ENCODE assay signal across 1 cellular context in genomic region chr3:196632033-196632751, GRCh38.
TF ChIP-seq lines count a peak whose summit lies in the region.

No MANE protein-coding gene starts in this region.

TF ChIP-seq in K562, 482 proteins besides CTCF, POLR2A, EP300 and RAD21 (continued from another document and continues in another):
- TF ChIP-seq, protein P1, sequence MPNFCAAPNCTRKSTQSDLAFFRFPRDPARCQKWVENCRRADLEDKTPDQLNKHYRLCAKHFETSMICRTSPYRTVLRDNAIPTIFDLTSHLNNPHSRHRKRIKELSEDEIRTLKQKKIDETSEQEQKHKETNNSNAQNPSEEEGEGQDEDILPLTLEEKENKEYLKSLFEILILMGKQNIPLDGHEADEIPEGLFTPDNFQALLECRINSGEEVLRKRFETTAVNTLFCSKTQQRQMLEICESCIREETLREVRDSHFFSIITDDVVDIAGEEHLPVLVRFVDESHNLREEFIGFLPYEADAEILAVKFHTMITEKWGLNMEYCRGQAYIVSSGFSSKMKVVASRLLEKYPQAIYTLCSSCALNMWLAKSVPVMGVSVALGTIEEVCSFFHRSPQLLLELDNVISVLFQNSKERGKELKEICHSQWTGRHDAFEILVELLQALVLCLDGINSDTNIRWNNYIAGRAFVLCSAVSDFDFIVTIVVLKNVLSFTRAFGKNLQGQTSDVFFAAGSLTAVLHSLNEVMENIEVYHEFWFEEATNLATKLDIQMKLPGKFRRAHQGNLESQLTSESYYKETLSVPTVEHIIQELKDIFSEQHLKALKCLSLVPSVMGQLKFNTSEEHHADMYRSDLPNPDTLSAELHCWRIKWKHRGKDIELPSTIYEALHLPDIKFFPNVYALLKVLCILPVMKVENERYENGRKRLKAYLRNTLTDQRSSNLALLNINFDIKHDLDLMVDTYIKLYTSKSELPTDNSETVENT (CRISPR knock-in tag; IDR thresholded peaks at IDR 0.05), result peak; percentile 32; the same call in 1 of the 2 replicates
- TF ChIP-seq TAF1 (IDR thresholded peaks at IDR 0.05; ENCODE audit: control insufficient read depth, extremely low read depth, insufficient read depth, low read length, severe bottlenecking), result peak; percentile 85
- no peak for TF ChIP-seq ZNF354B (CRISPR knock-in tag; IDR thresholded peaks at IDR 0.05)
- peak; percentile 21; the same call in 1 of the 2 replicates for TF ChIP-seq ZBTB17 (CRISPR knock-in tag; IDR thresholded peaks at IDR 0.05)
- no peak for TF ChIP-seq ZNF77 (CRISPR knock-in tag; IDR thresholded peaks at IDR 0.05)
- no peak for TF ChIP-seq HOMEZ (CRISPR knock-in tag; IDR thresholded peaks at IDR 0.05)
- no peak for TF ChIP-seq ZNF232 (CRISPR knock-in tag; IDR thresholded peaks at IDR 0.05)
- no peak for TF ChIP-seq CEBPZ (IDR thresholded peaks at IDR 0.05; ENCODE audit: borderline replicate concordance, low read depth, low read length)
- TF ChIP-seq NR2C2 (CRISPR knock-in tag; IDR thresholded peaks at IDR 0.05), result no peak; the same call in 1 of the 2 replicates
- TF ChIP-seq NR2C2 (tag; IDR thresholded peaks at IDR 0.05), result peak; percentile 92
- TF ChIP-seq, protein P2, sequence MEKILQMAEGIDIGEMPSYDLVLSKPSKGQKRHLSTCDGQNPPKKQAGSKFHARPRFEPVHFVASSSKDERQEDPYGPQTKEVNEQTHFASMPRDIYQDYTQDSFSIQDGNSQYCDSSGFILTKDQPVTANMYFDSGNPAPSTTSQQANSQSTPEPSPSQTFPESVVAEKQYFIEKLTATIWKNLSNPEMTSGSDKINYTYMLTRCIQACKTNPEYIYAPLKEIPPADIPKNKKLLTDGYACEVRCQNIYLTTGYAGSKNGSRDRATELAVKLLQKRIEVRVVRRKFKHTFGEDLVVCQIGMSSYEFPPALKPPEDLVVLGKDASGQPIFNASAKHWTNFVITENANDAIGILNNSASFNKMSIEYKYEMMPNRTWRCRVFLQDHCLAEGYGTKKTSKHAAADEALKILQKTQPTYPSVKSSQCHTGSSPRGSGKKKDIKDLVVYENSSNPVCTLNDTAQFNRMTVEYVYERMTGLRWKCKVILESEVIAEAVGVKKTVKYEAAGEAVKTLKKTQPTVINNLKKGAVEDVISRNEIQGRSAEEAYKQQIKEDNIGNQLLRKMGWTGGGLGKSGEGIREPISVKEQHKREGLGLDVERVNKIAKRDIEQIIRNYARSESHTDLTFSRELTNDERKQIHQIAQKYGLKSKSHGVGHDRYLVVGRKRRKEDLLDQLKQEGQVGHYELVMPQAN (IDR thresholded peaks at IDR 0.05; ENCODE audit: borderline replicate concordance), result peak; percentile 69; the same call in 1 of the 2 replicates
- TF ChIP-seq FOXK2 (conservative IDR thresholded peaks at IDR 0.05 in 1 of 2, IDR thresholded peaks at IDR 0.05 in 1 of 2; ENCODE audit: low read depth in 2 of 2), result no peak
- 0 out of 2 replicates have a peak, but pooled peaks have one; percentile 40 for TF ChIP-seq CREB5 (CRISPR knock-in tag; IDR thresholded peaks at IDR 0.05)
- 0 out of 2 replicates have a peak, but pooled peaks have one; percentile 12 for TF ChIP-seq ATF7 (IDR thresholded peaks at IDR 0.05)
- TF ChIP-seq TEAD4 (IDR thresholded peaks at IDR 0.05; ENCODE audit: low read length), result peak; percentile 57
- no peak for TF ChIP-seq TEAD4 (CRISPR knock-in tag; IDR thresholded peaks at IDR 0.05; ENCODE audit: borderline replicate concordance)
- no peak for TF ChIP-seq ZNF785 (CRISPR knock-in tag; IDR thresholded peaks at IDR 0.05)
- peak; percentile 35 for TF ChIP-seq FUS (optimal IDR thresholded peaks at IDR 0.05; ENCODE audit: low read depth, low read length)
- TF ChIP-seq ZNF224 (CRISPR knock-in tag; IDR thresholded peaks at IDR 0.05), result no peak
- no peak for TF ChIP-seq RFX1 (IDR thresholded peaks at IDR 0.05)
- TF ChIP-seq SMARCC2 (IDR thresholded peaks at IDR 0.05; ENCODE audit: low read depth), result 0 out of 2 replicates have a peak, but pooled peaks have one; percentile 25
- TF ChIP-seq NONO (IDR thresholded peaks at IDR 0.05; ENCODE audit: low read depth in 2 of 2, low read length in 1 of 2), result 0 out of 4 replicates have a peak, but pooled peaks of 1 of the 2 experiments have one; percentile 19
- TF ChIP-seq ZNF140 (CRISPR knock-in tag; IDR thresholded peaks at IDR 0.05), result no peak
- no peak for TF ChIP-seq ZNF217 (CRISPR knock-in tag; IDR thresholded peaks at IDR 0.05)
- TF ChIP-seq, protein P3, sequence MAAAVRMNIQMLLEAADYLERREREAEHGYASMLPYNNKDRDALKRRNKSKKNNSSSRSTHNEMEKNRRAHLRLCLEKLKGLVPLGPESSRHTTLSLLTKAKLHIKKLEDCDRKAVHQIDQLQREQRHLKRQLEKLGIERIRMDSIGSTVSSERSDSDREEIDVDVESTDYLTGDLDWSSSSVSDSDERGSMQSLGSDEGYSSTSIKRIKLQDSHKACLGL (CRISPR knock-in tag; IDR thresholded peaks at IDR 0.05; ENCODE audit: borderline replicate concordance, poor library complexity, severe bottlenecking), result no peak
- TF ChIP-seq, protein P4, sequence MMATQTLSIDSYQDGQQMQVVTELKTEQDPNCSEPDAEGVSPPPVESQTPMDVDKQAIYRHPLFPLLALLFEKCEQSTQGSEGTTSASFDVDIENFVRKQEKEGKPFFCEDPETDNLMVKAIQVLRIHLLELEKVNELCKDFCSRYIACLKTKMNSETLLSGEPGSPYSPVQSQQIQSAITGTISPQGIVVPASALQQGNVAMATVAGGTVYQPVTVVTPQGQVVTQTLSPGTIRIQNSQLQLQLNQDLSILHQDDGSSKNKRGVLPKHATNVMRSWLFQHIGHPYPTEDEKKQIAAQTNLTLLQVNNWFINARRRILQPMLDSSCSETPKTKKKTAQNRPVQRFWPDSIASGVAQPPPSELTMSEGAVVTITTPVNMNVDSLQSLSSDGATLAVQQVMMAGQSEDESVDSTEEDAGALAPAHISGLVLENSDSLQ (IDR thresholded peaks at IDR 0.05), result peak; percentile 81
- TF ChIP-seq MCM5 (IDR thresholded peaks at IDR 0.05; ENCODE audit: low read depth), result no peak
- TF ChIP-seq JUN (IDR thresholded peaks at IDR 0.05; ENCODE audit: borderline replicate concordance, low read depth, low read length), result no peak; the same call in 1 of the 2 replicates
- peak; percentile 77; the same call in 1 of the 2 replicates for TF ChIP-seq JUN (CRISPR knock-in tag; IDR thresholded peaks at IDR 0.05; ENCODE audit: borderline replicate concordance)
- TF ChIP-seq SMAD1 (IDR thresholded peaks at IDR 0.05; ENCODE audit: low read depth, low read length, partially characterized antibody), result no peak
- TF ChIP-seq ZNF398 (CRISPR knock-in tag; IDR thresholded peaks at IDR 0.05), result no peak
- no peak for TF ChIP-seq TCFL5 (CRISPR knock-in tag; conservative IDR thresholded peaks at IDR 0.05)
- no peak for TF ChIP-seq ZNF23 (CRISPR knock-in tag; IDR thresholded peaks at IDR 0.05)
- TF ChIP-seq ZNF239 (CRISPR knock-in tag; IDR thresholded peaks at IDR 0.05), result no peak; the same call in 1 of the 2 replicates
- TF ChIP-seq MED1 (CRISPR knock-in tag; IDR thresholded peaks at IDR 0.05; ENCODE audit: borderline replicate concordance), result no peak
- TF ChIP-seq, protein P5, sequence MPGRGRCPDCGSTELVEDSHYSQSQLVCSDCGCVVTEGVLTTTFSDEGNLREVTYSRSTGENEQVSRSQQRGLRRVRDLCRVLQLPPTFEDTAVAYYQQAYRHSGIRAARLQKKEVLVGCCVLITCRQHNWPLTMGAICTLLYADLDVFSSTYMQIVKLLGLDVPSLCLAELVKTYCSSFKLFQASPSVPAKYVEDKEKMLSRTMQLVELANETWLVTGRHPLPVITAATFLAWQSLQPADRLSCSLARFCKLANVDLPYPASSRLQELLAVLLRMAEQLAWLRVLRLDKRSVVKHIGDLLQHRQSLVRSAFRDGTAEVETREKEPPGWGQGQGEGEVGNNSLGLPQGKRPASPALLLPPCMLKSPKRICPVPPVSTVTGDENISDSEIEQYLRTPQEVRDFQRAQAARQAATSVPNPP (IDR thresholded peaks at IDR 0.05; ENCODE audit: borderline replicate concordance, insufficient read depth, insufficient read length), result no peak
- TF ChIP-seq DACH1 (IDR thresholded peaks at IDR 0.05; ENCODE audit: partially characterized antibody), result no peak
- peak; percentile 75; the same call in 1 of the 2 replicates for TF ChIP-seq CTBP1 (IDR thresholded peaks at IDR 0.05; ENCODE audit: borderline replicate concordance)
- no peak for TF ChIP-seq NR3C1 (CRISPR knock-in tag; IDR thresholded peaks at IDR 0.05)
- TF ChIP-seq PCBP2 (IDR thresholded peaks at IDR 0.05; ENCODE audit: low read depth, low read length, poor library complexity, severe bottlenecking), result no peak
- TF ChIP-seq STAG1 (CRISPR knock-in tag; IDR thresholded peaks at IDR 0.05; ENCODE audit: borderline replicate concordance), result no peak
- TF ChIP-seq, protein P6, sequence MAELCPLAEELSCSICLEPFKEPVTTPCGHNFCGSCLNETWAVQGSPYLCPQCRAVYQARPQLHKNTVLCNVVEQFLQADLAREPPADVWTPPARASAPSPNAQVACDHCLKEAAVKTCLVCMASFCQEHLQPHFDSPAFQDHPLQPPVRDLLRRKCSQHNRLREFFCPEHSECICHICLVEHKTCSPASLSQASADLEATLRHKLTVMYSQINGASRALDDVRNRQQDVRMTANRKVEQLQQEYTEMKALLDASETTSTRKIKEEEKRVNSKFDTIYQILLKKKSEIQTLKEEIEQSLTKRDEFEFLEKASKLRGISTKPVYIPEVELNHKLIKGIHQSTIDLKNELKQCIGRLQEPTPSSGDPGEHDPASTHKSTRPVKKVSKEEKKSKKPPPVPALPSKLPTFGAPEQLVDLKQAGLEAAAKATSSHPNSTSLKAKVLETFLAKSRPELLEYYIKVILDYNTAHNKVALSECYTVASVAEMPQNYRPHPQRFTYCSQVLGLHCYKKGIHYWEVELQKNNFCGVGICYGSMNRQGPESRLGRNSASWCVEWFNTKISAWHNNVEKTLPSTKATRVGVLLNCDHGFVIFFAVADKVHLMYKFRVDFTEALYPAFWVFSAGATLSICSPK (IDR thresholded peaks at IDR 0.05; ENCODE audit: borderline replicate concordance), result no peak
- no peak for TF ChIP-seq SMC3 (conservative IDR thresholded peaks at IDR 0.05; ENCODE audit: insufficient read depth, low read depth, low read length)
